Comparison of ENCODE assay signal across 13 cellular contexts in the genomic region with DNA sequence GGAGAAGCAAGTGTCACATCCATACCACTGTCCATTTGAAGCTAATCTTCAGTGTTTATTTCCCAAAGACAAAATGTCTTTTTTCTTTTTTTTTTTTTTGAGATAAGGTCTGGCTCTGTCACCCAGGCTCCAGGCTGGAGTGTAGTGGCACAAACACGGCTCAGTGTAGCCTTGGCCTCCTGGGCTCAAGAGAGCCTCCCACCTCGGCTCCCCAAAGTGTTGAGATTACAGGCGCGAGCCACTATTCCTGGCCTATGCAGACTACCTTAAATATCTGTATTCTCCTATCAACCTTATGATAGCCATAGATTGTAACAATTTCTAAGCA. TPM values are rescaled to one million over a fixed set of nuclear protein-coding genes. Genes with fewer than 3 reads are reported as not detected.
DNase-seq lines count a peak whose midpoint lies in the region; ATAC-seq, FAIRE-seq and TF ChIP-seq lines count a peak whose summit lies in the region.
"Had no signal": no experiment of that assay in that cellular context is flagged by ENCODE, and none has a peak within 500 bp of the region (broad histone marks: within the 10 kb centered on the region; RNA-seq: fewer than 3 reads in every experiment).

No MANE protein-coding gene starts in this region.

- DNase-seq in K562 (ENCODE audit: extremely low read depth in 1 of 4, low spot score in 3 of 4), result no peak
- no peak for DNase-seq in DMS79 treated with DMSO at 0.1 percent for 48 hours (lab: John Stamatoyannopoulos, UW)
- no peak for DNase-seq in neural progenitor cell (ENCODE audit: low spot score)
- DNase-seq in HEK293T (ENCODE audit: extremely low spot score), result no peak
- no peak for DNase-seq in lower leg skin (ENCODE audit: low spot score in 2 of 2)
- DNase-seq: activated T-cell treated with anti-CD3 and anti-CD28 coated beads, Interleukin-2, amount 50 U/mL, for 1 hour had no signal

- no peak overlapping the region for H3K4me3 Mint-ChIP-seq in neural progenitor cell

- CTCF ChIA-PET in K562 (lab: Yijun Ruan, JAX; ENCODE audit: low intra/inter-chr PET ratio), result interaction anchor here (0.6 to 1.3 kb wide), 3 partner anchors 17 to 757 kb away, joined by 3 to 5 read pairs (median 3); no protein-coding TSS in a partner anchor
- CTCF ChIA-PET in HEK293T (lab: Yijun Ruan, JAX), result interaction anchor here (0.6 to 2.5 kb wide), 15 partner anchors 9 to 730 kb away, joined by 3 to 30 read pairs (median 4); a partner anchor contains a TSS

- TF ChIP-seq CTCF in K562 (IDR thresholded peaks at IDR 0.05 in 2 of 3, conservative IDR thresholded peaks at IDR 0.05 in 1 of 3; ENCODE audit: insufficient read depth in 2 of 3, low read depth in 1 of 3, low read length in 3 of 3) (no peak), neural progenitor cell (IDR thresholded peaks at IDR 0.05) (no peak), lower leg skin (IDR thresholded peaks at IDR 0.05) (no peak)

- no peaks in the 10 kb centered on the region for H3K36me3 Mint-ChIP-seq in neural progenitor cell

- H3K36me3 ChIP-seq in ACC112 (ENCODE audit: insufficient read depth, low read length) (no peaks in the 10 kb centered on the region), K562 (ENCODE audit: control insufficient read depth, insufficient read depth, low read length) (no peaks in the 10 kb centered on the region), neural progenitor cell (no peaks in the 10 kb centered on the region)
- H3K36me3 ChIP-seq: MG63, neutrophil had no signal

- WGBS in K562 (ENCODE audit: insufficient coverage, low coverage, missing lambda C conversion rate), result 9% methylated on average over 4 of the region's 4 CpGs
- 61 to 70% methylated on average over 4 of the region's 4 CpGs for WGBS in lower leg skin, 2 donors

- intact Hi-C loops in K562 (cut with micrococcal nuclease), result no loop called here
- intact Hi-C loops in lower leg skin (cut with DNase I; ENCODE audit: low total_unique reads), result loop anchor here (10.0 kb wide), 1 partner anchor 175 kb away; no protein-coding TSS in a partner anchor

- no peaks in the 10 kb centered on the region for H3K4me1 Mint-ChIP-seq in neural progenitor cell

- no peak for TF ChIP-seq EP300 in K562 (IDR thresholded peaks at IDR 0.05; ENCODE audit: low read length)

- H3K4me3 ChIP-seq in ACC112 (ENCODE audit: low read depth, low read length) (no peak overlapping the region), K562 (no peak overlapping the region), neural progenitor cell (no peak overlapping the region), lower leg skin (ENCODE audit: low read depth, poor library complexity, severe bottlenecking) (no peak overlapping the region)
- H3K4me3 ChIP-seq: MG63 had no signal

- peaks cover 4% of the 10 kb centered on the region for H3K4me1 ChIP-seq in ACC112 (ENCODE audit: control insufficient read depth, insufficient read depth, low read length, unreplicated experiment)
- peaks cover 0 to 10% of the 10 kb centered on the region in 2 experiments; a peak in 2 of 5 replicates for H3K4me1 ChIP-seq in K562 (replicated peaks in 1 of 2; ENCODE audit: control insufficient read depth in 2 of 2, insufficient read depth in 2 of 2, low read length in 2 of 2)
- no peaks in the 10 kb centered on the region for H3K4me1 ChIP-seq in neural progenitor cell

- H4K20me1 ChIP-seq in K562 (replicated peaks; ENCODE audit: control insufficient read depth, insufficient read depth, low read length) (no peaks in the 10 kb centered on the region; the same call in 1 of the 2 replicates), neural progenitor cell (ENCODE audit: low read depth) (no peaks in the 10 kb centered on the region)

- no peaks in the 10 kb centered on the region for H3K9me1 ChIP-seq in K562 (ENCODE audit: control insufficient read depth, insufficient read depth, low read length)

- TF ChIP-seq POLR2A in K562 (conservative IDR thresholded peaks at IDR 0.05) (no peak), lower leg skin (IDR thresholded peaks at IDR 0.05) (no peak)

- H3K9me3 ChIP-seq in K562 (replicated peaks; ENCODE audit: control insufficient read depth, insufficient read depth, low read depth, low read length) (no peaks in the 10 kb centered on the region), neural progenitor cell (ENCODE audit: low read depth) (no peaks in the 10 kb centered on the region)
- H3K9me3 ChIP-seq: MG63 had no signal

- no peaks in the 10 kb centered on the region for H3F3A ChIP-seq in neural progenitor cell (ENCODE audit: low read depth)

- no peaks in the 10 kb centered on the region for H3K79me2 ChIP-seq in ACC112 (ENCODE audit: control insufficient read depth, insufficient read depth, low read length, unreplicated experiment)
- H3K79me2 ChIP-seq in K562 (ENCODE audit: control insufficient read depth, insufficient read depth, low read length), result no peaks in the 10 kb centered on the region
- H3K79me2 ChIP-seq in neural progenitor cell (ENCODE audit: low read depth), result no peaks in the 10 kb centered on the region

- H3K27me3 ChIP-seq in ACC112 (ENCODE audit: insufficient read depth, low read length) (peaks cover 33% of the 10 kb centered on the region), K562 (ENCODE audit: control insufficient read depth in 2 of 2, insufficient read depth in 2 of 2, low read length in 2 of 2) (peaks cover 5 to 12% of the 10 kb centered on the region in 2 experiments; a peak in 4 of 5 replicates), neural progenitor cell (peaks cover 35% of the 10 kb centered on the region)

- TF ChIP-seq RAD21 in K562 (CRISPR knock-in tag; conservative IDR thresholded peaks at IDR 0.05 in 1 of 2, IDR thresholded peaks at IDR 0.05 in 1 of 2), result no peak

- H3K4me2 ChIP-seq in K562 (ENCODE audit: insufficient read depth, low read length) (peak overlapping the region; percentile 63; the same call in 1 of the 2 replicates), neural progenitor cell (no peak overlapping the region)

- ATAC-seq in GM19467 (IDR thresholded peaks at IDR 0.05; ENCODE audit: unreplicated experiment) (peak; percentile 18), HG02938 (IDR thresholded peaks at IDR 0.05; ENCODE audit: unreplicated experiment) (peak; percentile 13), K562 (peak; percentile 69)

- H3K9ac ChIP-seq in K562 (ENCODE audit: insufficient read depth in 1 of 2, low read depth in 2 of 2, low read length in 2 of 2), result no peak overlapping the region
- no peak overlapping the region for H3K9ac ChIP-seq in neural progenitor cell

- peak overlapping the region; percentile 68 for H2AFZ ChIP-seq in ACC112 (ENCODE audit: low read length, unreplicated experiment)
- peak overlapping the region; percentile 90 for H2AFZ ChIP-seq in K562 (ENCODE audit: low read depth, low read length)
- no peak overlapping the region for H2AFZ ChIP-seq in neural progenitor cell (replicated peaks)

- in situ Hi-C loops in K562 (cut with MboI), result no loop called here

- H3K27me3 Mint-ChIP-seq in neural progenitor cell (ENCODE audit: insufficient read depth, low read depth), result peaks cover 20% of the 10 kb centered on the region

- no peaks in the 10 kb centered on the region for H3K9me3 Mint-ChIP-seq in neural progenitor cell

- BruUV-seq in K562 (replicated peaks; lab: Mats Ljungman, UMichigan), result no TSS peak

- H3K27ac ChIP-seq in ACC112 (ENCODE audit: low read depth, low read length) (no peak overlapping the region), K562 (ENCODE audit: extremely low read depth, low read depth, low read length) (no peak overlapping the region), neural progenitor cell (no peak overlapping the region)
- H3K27ac ChIP-seq: neutrophil had no signal

- FAIRE-seq in K562 (lab: Jason Lieb, UNC), result no peak
- FAIRE-seq: H54 had no signal

- no peak overlapping the region for H3K27ac Mint-ChIP-seq in neural progenitor cell

- POLR2A ChIA-PET in K562 (lab: Yijun Ruan, JAX) (interaction anchor here (0.7 to 1.6 kb wide), 4 partner anchors 9 to 146 kb away, joined by 3 to 6 read pairs (median 3); a partner anchor contains a TSS), HEK293T (lab: Yijun Ruan, JAX) (interaction anchor here (0.8 to 4.2 kb wide), 5 partner anchors 28 to 145 kb away, joined by 3 to 16 read pairs (median 3); a partner anchor contains a TSS)

RNA-seq across cellular contexts. Expression of a gene that starts 27.7 kb away (rescaled TPM):
- total RNA-seq in K562 (2011; cell fraction: chromatin; rRNA removed; ENCODE audit: low replicate concordance), result 35.4 and 57.8 TPM in 2 replicates
- 34.5 and 42.0 TPM in 2 replicates for total RNA-seq in K562 (2011; cell fraction: nucleolus; rRNA removed)
- total RNA-seq in K562 (2011; cell fraction: nucleoplasm; rRNA removed), result 28.3 and 30.4 TPM in 2 replicates
- total RNA-seq in K562 (2014; rRNA removed), result 9.4 and 10.2 TPM in 2 replicates
- total RNA-seq in K562 (2014; rRNA removed; fragmentation: Illumina TruSeq; extraction: Trizol), result 14.3 and 14.8 TPM in 2 replicates
- 13.0 and 13.5 TPM in 2 replicates for total RNA-seq in K562 (2015; rRNA removed; fragmentation: Illumina TruSeq; extraction: Trizol)
- 19.6 and 19.9 TPM in 2 replicates for total RNA-seq in K562 (2021)
- polyA plus RNA-seq in K562 (2011; rRNA removed), result 25.5 and 28.0 TPM in 2 replicates
- 12.5 and 12.9 TPM in 2 replicates for polyA plus RNA-seq in K562 (2011; cell fraction: cytosol; rRNA removed)
- 34.8 and 45.4 TPM in 2 replicates for polyA plus RNA-seq in K562 (2011; cell fraction: nucleus; rRNA removed)
- polyA plus RNA-seq in K562 (2012), result 22.2 and 32.7 TPM in 2 replicates
- polyA plus RNA-seq in K562 (2014; fragmentation: Illumina TruSeq; extraction: Trizol), result 12.4 and 16.3 TPM in 2 replicates
- 10 to 100 TPM in 1 of 2 experiments, 1 to 10 TPM in 1; 9.8 to 10.7 TPM for polyA plus RNA-seq in K562 (2014; fragmentation: Nextera tagmentation; extraction: Ambion mirVana)
- 12.7 and 15.1 TPM in 2 replicates for polyA plus RNA-seq in K562 (2014; rRNA removed)
- 13.7 and 22.8 TPM in 2 replicates for polyA minus RNA-seq in K562 (2011; rRNA and poly(A)+ RNA removed)
- polyA minus RNA-seq in K562 (2011; cell fraction: cytosol; rRNA and poly(A)+ RNA removed), result 4.2 and 20.6 TPM in 2 replicates
- polyA minus RNA-seq in K562 (2011; cell fraction: nucleus; rRNA and poly(A)+ RNA removed), result 7.9 and 12.8 TPM in 2 replicates
- total RNA-seq in neural progenitor cell (ENCODE audit: low replicate concordance), result 13.0 and 13.9 TPM in 2 replicates
- 10 to 100 TPM in 3 of 4 donors, 1 to 10 TPM in 1; 9.5 to 16.4 (median 12.9) TPM for total RNA-seq in lower leg skin

RNA-seq across cellular contexts. Expression of a gene that starts 50.0 kb away (rescaled TPM):
- 0.05 TPM in 1 of 2 replicates, not detected in the other for total RNA-seq in K562 (2011; cell fraction: chromatin; rRNA removed; ENCODE audit: low replicate concordance)
- total RNA-seq in K562 (2011; cell fraction: nucleolus; rRNA removed), result not detected in 2 replicates
- total RNA-seq in K562 (2011; cell fraction: nucleoplasm; rRNA removed), result under 0.01 TPM in 1 of 2 replicates, not detected in the other
- 0.05 and 0.12 TPM in 2 replicates for total RNA-seq in K562 (2014; rRNA removed)
- total RNA-seq in K562 (2014; rRNA removed; fragmentation: Illumina TruSeq; extraction: Trizol), result 0.18 and 0.19 TPM in 2 replicates
- total RNA-seq in K562 (2015; rRNA removed; fragmentation: Illumina TruSeq; extraction: Trizol), result 0.23 and 0.25 TPM in 2 replicates
- 0.11 and 0.18 TPM in 2 replicates for total RNA-seq in K562 (2021)
- polyA plus RNA-seq in K562 (2011; rRNA removed), result 0.01 TPM in 1 of 2 replicates, not detected in the other
- polyA plus RNA-seq in K562 (2011; cell fraction: cytosol; rRNA removed), result not detected in 2 replicates
- not detected in 2 replicates for polyA plus RNA-seq in K562 (2011; cell fraction: nucleus; rRNA removed)
- 0.22 and 0.54 TPM in 2 replicates for polyA plus RNA-seq in K562 (2012)
- polyA plus RNA-seq in K562 (2014; fragmentation: Illumina TruSeq; extraction: Trizol), result 0.12 and 0.13 TPM in 2 replicates
- under 1 TPM; 0.11 to 0.15 TPM for polyA plus RNA-seq in K562 (2014; fragmentation: Nextera tagmentation; extraction: Ambion mirVana)
- 0.08 and 0.11 TPM in 2 replicates for polyA plus RNA-seq in K562 (2014; rRNA removed)
- polyA minus RNA-seq in K562 (2011; rRNA and poly(A)+ RNA removed), result 0.07 TPM in 1 of 2 replicates, not detected in the other
- polyA minus RNA-seq in K562 (2011; cell fraction: cytosol; rRNA and poly(A)+ RNA removed), result not detected in 2 replicates
- polyA minus RNA-seq in K562 (2011; cell fraction: nucleus; rRNA and poly(A)+ RNA removed), result not detected in 2 replicates
- total RNA-seq in neural progenitor cell (ENCODE audit: low replicate concordance), result 0.02 and 0.19 TPM in 2 replicates
- 1 to 10 TPM in 2 of 4 donors, under 1 TPM in 2; 0.42 to 2.3 (median 0.88) TPM for total RNA-seq in lower leg skin
- total RNA-seq: astrocyte had no signal

RNA-seq across cellular contexts. Expression of a gene that starts 55.8 kb away (rescaled TPM):
- total RNA-seq in K562 (2011; cell fraction: chromatin; rRNA removed; ENCODE audit: low replicate concordance), result 402 and 749 TPM in 2 replicates
- 233 and 300 TPM in 2 replicates for total RNA-seq in K562 (2011; cell fraction: nucleolus; rRNA removed)
- total RNA-seq in K562 (2011; cell fraction: nucleoplasm; rRNA removed), result 292 and 338 TPM in 2 replicates
- total RNA-seq in K562 (2014; rRNA removed) (226 and 263 TPM in 2 replicates), K562 (2014; rRNA removed; fragmentation: Illumina TruSeq; extraction: Trizol) (201 and 210 TPM in 2 replicates), K562 (2015; rRNA removed; fragmentation: Illumina TruSeq; extraction: Trizol) (223 and 228 TPM in 2 replicates), K562 (2021) (150 and 181 TPM in 2 replicates), neural progenitor cell (ENCODE audit: low replicate concordance) (257 and 284 TPM in 2 replicates), lower leg skin (10 to 100 TPM; 16.3 to 24.4 (median 19.5) TPM)
- polyA plus RNA-seq in K562 (2011; rRNA removed) (391 and 460 TPM in 2 replicates), K562 (2014; fragmentation: Illumina TruSeq; extraction: Trizol) (248 and 284 TPM in 2 replicates), K562 (2014; fragmentation: Nextera tagmentation; extraction: Ambion mirVana) (100 to 1,000 TPM; 156 to 240 TPM), K562 (2014; rRNA removed) (256 and 264 TPM in 2 replicates)
- polyA plus RNA-seq in K562 (2011; cell fraction: cytosol; rRNA removed), result 329 and 446 TPM in 2 replicates
- 1,023 and 1,561 TPM in 2 replicates for polyA plus RNA-seq in K562 (2011; cell fraction: nucleus; rRNA removed)
- polyA plus RNA-seq in K562 (2012), result 176 and 186 TPM in 2 replicates
- 342 and 344 TPM in 2 replicates for polyA minus RNA-seq in K562 (2011; rRNA and poly(A)+ RNA removed)
- polyA minus RNA-seq in K562 (2011; cell fraction: cytosol; rRNA and poly(A)+ RNA removed), result 145 and 166 TPM in 2 replicates
- polyA minus RNA-seq in K562 (2011; cell fraction: nucleus; rRNA and poly(A)+ RNA removed), result 175 and 402 TPM in 2 replicates

Comparison
In these comparisons a context has a peak if more than half of its experiments do, and no peak if none do; other contexts are left out.
1. ATAC-seq: peak in every context shown above with its lines; median percentile 69 in K562; 18 in GM19467; 13 in HG02938.
2. RNA of a gene that starts 55.8 kb away (total RNA-seq): 257 to 284 TPM in neural progenitor cell and 150 to 749 TPM in K562; 16.3 to 24.4 TPM in lower leg skin; every median in the first group is over 4 times any median in the second.